In the genomic region with DNA sequence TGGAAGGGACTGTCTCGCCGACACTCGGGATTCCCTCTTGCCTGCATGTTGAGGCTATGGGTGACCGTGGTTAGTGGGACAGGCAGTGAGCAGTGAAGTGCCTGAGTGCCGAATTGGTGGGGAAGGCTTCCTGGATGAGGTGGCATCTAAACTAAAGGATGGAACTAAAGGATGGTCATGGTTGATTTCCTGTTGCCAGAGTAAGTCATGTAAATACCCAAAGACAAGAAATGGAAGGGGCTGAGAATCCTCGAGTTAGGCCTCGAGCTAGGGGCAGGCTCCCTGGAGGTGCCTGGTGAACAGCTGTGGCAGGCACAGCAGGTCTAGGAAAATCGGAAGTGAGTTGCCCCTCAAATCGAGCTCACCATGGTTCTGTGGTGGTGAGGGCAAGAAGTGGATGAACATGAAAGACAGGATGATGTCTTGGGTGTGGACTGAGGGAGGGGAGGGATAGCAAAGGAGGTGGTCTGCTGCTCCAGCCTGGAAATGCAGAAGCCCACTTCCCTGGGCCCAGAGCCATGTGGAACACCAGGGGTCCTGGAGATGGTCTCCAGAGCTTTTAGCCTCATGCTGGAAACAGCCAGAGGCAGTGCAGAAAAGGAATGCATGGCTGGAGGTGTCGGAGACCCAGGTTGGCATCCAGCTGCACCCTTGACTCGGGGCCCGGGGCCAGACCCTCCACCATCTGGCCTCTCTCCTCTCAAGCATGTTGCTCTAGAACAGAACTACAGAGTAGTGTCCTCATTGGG, we compare ENCODE assay signal across 14 cellular contexts. TPM values are rescaled to one million over a fixed set of nuclear protein-coding genes. Genes with fewer than 3 reads are reported as not detected.
DNase-seq lines count a peak whose midpoint lies in the region; ATAC-seq, FAIRE-seq and TF ChIP-seq lines count a peak whose summit lies in the region.
"Had no signal": no experiment of that assay in that cellular context is flagged by ENCODE, and none has a peak within 500 bp of the region (broad histone marks: within the 10 kb centered on the region; RNA-seq: fewer than 3 reads in every experiment).

No MANE protein-coding gene starts in this region.

- peak; percentile 74 for FAIRE-seq in GM19239 (lab: Jason Lieb, UNC)

- no peaks in the 10 kb centered on the region for H3K4me1 ChIP-seq in effector memory CD4-positive, alpha-beta T cell (ENCODE audit: control insufficient read depth, insufficient read depth, low read length, poor library complexity, severe bottlenecking)
- H3K4me1 ChIP-seq in CD8-positive, alpha-beta T cell (ENCODE audit: insufficient read depth, low read length): no peaks in the 10 kb centered on the region
- H3K4me1 ChIP-seq: breast epithelium had no signal

- peak overlapping the region; percentile 71 for H3K27ac Mint-ChIP-seq in activated T-helper 1 cell treated with anti-CD3 and anti-CD28 coated beads, Interleukin-12 subunit alpha, Interleukin-12 subunit beta, Interleukin-2, Interleukin-4 antibody, amounts not matched to agents 30 ng/mL and 10 ng/mL and 1 ng/mL, durations not matched to agents 14 hours and 24 hours and 36 hours
- H3K27ac Mint-ChIP-seq in natural killer cell (peak overlapping the region; percentile 74 to 84), chondrocyte (ENCODE audit: unreplicated experiment) (no peak overlapping the region)
- no peak overlapping the region for H3K27ac Mint-ChIP-seq in CD8-positive, alpha-beta T cell

- H3K9me3 ChIP-seq in effector memory CD4-positive, alpha-beta T cell (ENCODE audit: control insufficient read depth, low read length): no peaks in the 10 kb centered on the region
- H3K9me3 ChIP-seq in CD8-positive, alpha-beta T cell (ENCODE audit: low read length): no peaks in the 10 kb centered on the region
- H3K9me3 ChIP-seq: breast epithelium had no signal

- no peak overlapping the region for H3K4me3 Mint-ChIP-seq in activated T-helper 1 cell treated with anti-CD3 and anti-CD28 coated beads, Interleukin-12 subunit alpha, Interleukin-12 subunit beta, Interleukin-2, Interleukin-4 antibody, amounts not matched to agents 30 ng/mL and 10 ng/mL and 1 ng/mL, durations not matched to agents 14 hours and 24 hours and 36 hours
- no peak overlapping the region for H3K4me3 Mint-ChIP-seq in natural killer cell
- no peak overlapping the region for H3K4me3 Mint-ChIP-seq in chondrocyte (ENCODE audit: unreplicated experiment)
- H3K4me3 Mint-ChIP-seq in CD8-positive, alpha-beta T cell: no peak overlapping the region

- H3K4me3 ChIP-seq in effector memory CD4-positive, alpha-beta T cell (ENCODE audit: insufficient read depth, low read depth, low read length, poor library complexity, severe bottlenecking): no peak overlapping the region
- no peak overlapping the region for H3K4me3 ChIP-seq in CD8-positive, alpha-beta T cell (ENCODE audit: low read depth, low read length)
- H3K4me3 ChIP-seq: breast epithelium had no signal

- CTCF ChIA-PET in CD8-positive, alpha-beta T cell (lab: Charles Lee): interaction anchor here (1.0 to 2.3 kb wide), 3 partner anchors 10 to 50 kb away, joined by 3 to 9 read pairs (median 3); no protein-coding TSS in a partner anchor

- DNase-seq in DMS 273 (lab: John Stamatoyannopoulos, UW; ENCODE audit: unreplicated experiment) (peak; percentile 63), DMS 273 treated with DMSO at 0.1 percent for 48 hours (lab: John Stamatoyannopoulos, UW) (no peak), GM19239 (ENCODE audit: insufficient read length, low spot score) (no peak), natural killer cell (no peak), chondrocyte (ENCODE audit: low spot score) (no peak)
- DNase-seq in activated T-helper 1 cell treated with anti-CD3 and anti-CD28 coated beads, Interleukin-12 subunit alpha, Interleukin-12 subunit beta, Interleukin-2, Interleukin-4 antibody, amounts not matched to agents 30 ng/mL and 10 ng/mL and 1 ng/mL, durations not matched to agents 14 hours and 24 hours and 36 hours (ENCODE audit: low spot score): no peak
- no peak for DNase-seq in effector memory CD4-positive, alpha-beta T cell
- DNase-seq in CD8-positive, alpha-beta T cell: no peak
- DNase-seq: NCI-H1436, NCI-H524 treated with DMSO at 0.1 percent for 48 hours, SHP77 had no signal

- H3K36me3 ChIP-seq in effector memory CD4-positive, alpha-beta T cell (ENCODE audit: control insufficient read depth, insufficient read depth, low read length): peaks cover 73% of the 10 kb centered on the region
- H3K36me3 ChIP-seq in CD8-positive, alpha-beta T cell (ENCODE audit: insufficient read depth, low read length): peaks cover 62% of the 10 kb centered on the region

- intact Hi-C loops in activated T-helper 1 cell treated with anti-CD3 and anti-CD28 coated beads, Interleukin-12 subunit alpha, Interleukin-12 subunit beta, Interleukin-2, Interleukin-4 antibody, amounts not matched to agents 30 ng/mL and 10 ng/mL and 1 ng/mL, durations not matched to agents 14 hours and 24 hours and 36 hours (cut with micrococcal nuclease): no loop called here
- intact Hi-C loops in natural killer cell (cut with micrococcal nuclease): no loop called here
- intact Hi-C loops in CD8-positive, alpha-beta T cell (cut with DNase I, micrococcal nuclease): no loop called here

- H3K27me3 ChIP-seq in effector memory CD4-positive, alpha-beta T cell (replicated peaks; ENCODE audit: control insufficient read depth, insufficient read depth, low read length, poor library complexity, severe bottlenecking): no peaks in the 10 kb centered on the region
- H3K27me3 ChIP-seq in CD8-positive, alpha-beta T cell (ENCODE audit: insufficient read depth, low read length): no peaks in the 10 kb centered on the region
- H3K27me3 ChIP-seq: breast epithelium had no signal

- H3K36me3 Mint-ChIP-seq in activated T-helper 1 cell treated with anti-CD3 and anti-CD28 coated beads, Interleukin-12 subunit alpha, Interleukin-12 subunit beta, Interleukin-2, Interleukin-4 antibody, amounts not matched to agents 30 ng/mL and 10 ng/mL and 1 ng/mL, durations not matched to agents 14 hours and 24 hours and 36 hours (ENCODE audit: low read depth): peaks cover 46% of the 10 kb centered on the region
- H3K36me3 Mint-ChIP-seq in natural killer cell (no peaks in the 10 kb centered on the region), chondrocyte (ENCODE audit: low read depth) (peaks cover 31% of the 10 kb centered on the region)
- peaks cover 92% of the 10 kb centered on the region for H3K36me3 Mint-ChIP-seq in CD8-positive, alpha-beta T cell

- no peaks in the 10 kb centered on the region for H3K27me3 Mint-ChIP-seq in activated T-helper 1 cell treated with anti-CD3 and anti-CD28 coated beads, Interleukin-12 subunit alpha, Interleukin-12 subunit beta, Interleukin-2, Interleukin-4 antibody, amounts not matched to agents 30 ng/mL and 10 ng/mL and 1 ng/mL, durations not matched to agents 14 hours and 24 hours and 36 hours (ENCODE audit: insufficient read depth)
- H3K27me3 Mint-ChIP-seq in natural killer cell (ENCODE audit: low read depth in 2 of 2): no peaks in the 10 kb centered on the region
- H3K27me3 Mint-ChIP-seq in chondrocyte (ENCODE audit: low read depth): no peaks in the 10 kb centered on the region
- no peaks in the 10 kb centered on the region for H3K27me3 Mint-ChIP-seq in CD8-positive, alpha-beta T cell (ENCODE audit: low read depth)

- TF ChIP-seq CTCF in natural killer cell (IDR thresholded peaks at IDR 0.05): no peak
- TF ChIP-seq CTCF in chondrocyte (IDR thresholded peaks at IDR 0.05): no peak
- TF ChIP-seq CTCF in CD8-positive, alpha-beta T cell (IDR thresholded peaks at IDR 0.05): no peak

- H3K9me3 Mint-ChIP-seq in activated T-helper 1 cell treated with anti-CD3 and anti-CD28 coated beads, Interleukin-12 subunit alpha, Interleukin-12 subunit beta, Interleukin-2, Interleukin-4 antibody, amounts not matched to agents 30 ng/mL and 10 ng/mL and 1 ng/mL, durations not matched to agents 14 hours and 24 hours and 36 hours: no peaks in the 10 kb centered on the region
- no peaks in the 10 kb centered on the region for H3K9me3 Mint-ChIP-seq in natural killer cell
- no peaks in the 10 kb centered on the region for H3K9me3 Mint-ChIP-seq in chondrocyte (ENCODE audit: low read depth)
- no peaks in the 10 kb centered on the region for H3K9me3 Mint-ChIP-seq in CD8-positive, alpha-beta T cell

- no peak for ATAC-seq in natural killer cell
- no peak for ATAC-seq in CD8-positive, alpha-beta T cell
- ATAC-seq: left lobe of liver had no signal

- H3K4me1 Mint-ChIP-seq in activated T-helper 1 cell treated with anti-CD3 and anti-CD28 coated beads, Interleukin-12 subunit alpha, Interleukin-12 subunit beta, Interleukin-2, Interleukin-4 antibody, amounts not matched to agents 30 ng/mL and 10 ng/mL and 1 ng/mL, durations not matched to agents 14 hours and 24 hours and 36 hours (ENCODE audit: low read depth): no peaks in the 10 kb centered on the region
- H3K4me1 Mint-ChIP-seq in natural killer cell (peaks cover 11 to 20% of the 10 kb centered on the region in 2 donors), chondrocyte (ENCODE audit: low read depth) (peaks cover 8% of the 10 kb centered on the region)
- H3K4me1 Mint-ChIP-seq in CD8-positive, alpha-beta T cell (ENCODE audit: low read depth): no peaks in the 10 kb centered on the region

- POLR2A ChIA-PET in CD8-positive, alpha-beta T cell (lab: Charles Lee): interaction anchor here (1.2 kb wide), 1 partner anchor 11 kb away, joined by 3 read pairs; no protein-coding TSS in a partner anchor

- no peak overlapping the region for H3K27ac ChIP-seq in effector memory CD4-positive, alpha-beta T cell (ENCODE audit: insufficient read depth, low read length, poor library complexity, severe bottlenecking)
- no peak overlapping the region for H3K27ac ChIP-seq in CD8-positive, alpha-beta T cell (ENCODE audit: low read depth, low read length)
- H3K27ac ChIP-seq: 22Rv1, breast epithelium had no signal

RNA-seq across cellular contexts. Expression of gene CD74, which starts 12.2 kb away (rescaled TPM):
- 440 and 444 TPM in 2 replicates for total RNA-seq in activated T-helper 1 cell treated with anti-CD3 and anti-CD28 coated beads, Interleukin-12 subunit alpha, Interleukin-12 subunit beta, Interleukin-2, Interleukin-4 antibody, amounts not matched to agents 30 ng/mL and 10 ng/mL and 1 ng/mL, durations not matched to agents 14 hours and 24 hours and 36 hours
- 100 to 1,000 TPM; 550 to 913 (median 748) TPM for total RNA-seq in natural killer cell
- total RNA-seq in chondrocyte: not detected in 3 replicates
- total RNA-seq in CD8-positive, alpha-beta T cell: 100 to 1,000 TPM; 401 to 411 TPM

RNA-seq across cellular contexts. Expression of gene TCOF1, which starts 43.0 kb away (rescaled TPM):
- total RNA-seq in activated T-helper 1 cell treated with anti-CD3 and anti-CD28 coated beads, Interleukin-12 subunit alpha, Interleukin-12 subunit beta, Interleukin-2, Interleukin-4 antibody, amounts not matched to agents 30 ng/mL and 10 ng/mL and 1 ng/mL, durations not matched to agents 14 hours and 24 hours and 36 hours: 130 and 131 TPM in 2 replicates
- 10 to 100 TPM; 51.5 to 62.6 (median 51.7) TPM for total RNA-seq in natural killer cell
- 19.0 to 24.6 TPM (median 20.8 TPM) in 3 replicates for total RNA-seq in chondrocyte
- 10 to 100 TPM; 36.5 to 38.7 TPM for total RNA-seq in CD8-positive, alpha-beta T cell

RNA-seq across cellular contexts. Expression of gene RPS14, which starts 49.0 kb away (rescaled TPM):
- total RNA-seq in activated T-helper 1 cell treated with anti-CD3 and anti-CD28 coated beads, Interleukin-12 subunit alpha, Interleukin-12 subunit beta, Interleukin-2, Interleukin-4 antibody, amounts not matched to agents 30 ng/mL and 10 ng/mL and 1 ng/mL, durations not matched to agents 14 hours and 24 hours and 36 hours: 2,328 and 2,429 TPM in 2 replicates
- total RNA-seq in natural killer cell (1,000 to 10,000 TPM; 1,744 to 2,278 (median 2,016) TPM), chondrocyte (1,092 to 1,234 TPM (median 1,121 TPM) in 3 replicates)
- total RNA-seq in CD8-positive, alpha-beta T cell: 1,000 to 10,000 TPM; 5,604 to 5,613 TPM

Comparison
In these comparisons a context has a peak if more than half of its experiments do, and no peak if none do; other contexts are left out.
1. H3K27ac Mint-ChIP-seq: peak in activated T-helper 1 cell treated with anti-CD3 and anti-CD28 coated beads, Interleukin-12 subunit alpha, Interleukin-12 subunit beta, Interleukin-2, Interleukin-4 antibody, amounts not matched to agents 30 ng/mL and 10 ng/mL and 1 ng/mL, durations not matched to agents 14 hours and 24 hours and 36 hours (single experiment) and natural killer cell (2 of 2); none in chondrocyte (single experiment) and CD8-positive, alpha-beta T cell (single experiment).
2. RNA of gene CD74, which starts 12.2 kb away (total RNA-seq): 550 to 913 TPM in natural killer cell, 440 to 444 TPM in activated T-helper 1 cell treated with anti-CD3 and anti-CD28 coated beads, Interleukin-12 subunit alpha, Interleukin-12 subunit beta, Interleukin-2, Interleukin-4 antibody, amounts not matched to agents 30 ng/mL and 10 ng/mL and 1 ng/mL, durations not matched to agents 14 hours and 24 hours and 36 hours and 401 to 411 TPM in CD8-positive, alpha-beta T cell; not detected in chondrocyte; every median in the first group is over 100 times any median in the second.